In genomic region chr3:172746476-172746875, GRCh38 we compare ENCODE assay signal across 21 cellular contexts. TPM values are rescaled to one million over a fixed set of nuclear protein-coding genes. Genes with fewer than 3 reads are reported as not detected.
DNase-seq lines count a peak whose midpoint lies in the region; ATAC-seq lines count a peak whose summit lies in the region.
"Had no signal": no experiment of that assay in that cellular context is flagged by ENCODE, and none has a peak within 500 bp of the region (broad histone marks: within the 10 kb centered on the region; RNA-seq: fewer than 3 reads in every experiment).

No MANE protein-coding gene starts in this region.

- H3K27me3 Mint-ChIP-seq in memory B cell: no peaks in the 10 kb centered on the region
- no peaks in the 10 kb centered on the region for H3K27me3 Mint-ChIP-seq in stimulated activated naive B cell treated with anti-CD40 and anti-IgM and Interleukin-4, amounts not matched to agents 10 μg/mL and 1 μg/mL and 100 μg/mL, for 72 hours
- H3K27me3 Mint-ChIP-seq: activated T-cell treated with anti-CD3 and anti-CD28 coated beads, Interleukin-2, amount 50 U/mL, for 24 hours; dendritic cell treated with granulocyte-macrophage colony-stimulating factor and Interleukin-4, amounts not matched to agents 40 ng/mL and 50 ng/mL, for 4 days; stimulated activated naive CD8-positive, alpha-beta T cell treated with anti-CD3 and anti-CD28 coated beads, Interleukin-15, Interleukin-2, amounts not matched to agents 100 ng/mL and 50 ng/mL, for 24 hours had no signal

- no peaks in the 10 kb centered on the region for H3K36me3 Mint-ChIP-seq in memory B cell
- no peaks in the 10 kb centered on the region for H3K36me3 Mint-ChIP-seq in stimulated activated naive B cell treated with anti-CD40 and anti-IgM and Interleukin-4, amounts not matched to agents 10 μg/mL and 1 μg/mL and 100 μg/mL, for 72 hours
- H3K36me3 Mint-ChIP-seq: activated CD4-positive, alpha-beta memory T cell treated with anti-CD3 and anti-CD28 coated beads for 36 hours had no signal

- ATAC-seq in memory B cell (ENCODE audit: low read depth) (no peak), GM18858 (IDR thresholded peaks at IDR 0.05; ENCODE audit: unreplicated experiment) (no peak), HG02870 (IDR thresholded peaks at IDR 0.05; ENCODE audit: unreplicated experiment) (no peak)
- no peak for ATAC-seq in stimulated activated naive B cell treated with anti-CD40 and anti-IgM and Interleukin-4, amounts not matched to agents 10 μg/mL and 1 μg/mL and 100 μg/mL, for 72 hours (replicated peaks)
- ATAC-seq: gastroesophageal sphincter, left lung, upper lobe of right lung had no signal

- peak overlapping the region; percentile 22 for H3K27ac Mint-ChIP-seq in memory B cell
- no peak overlapping the region for H3K27ac Mint-ChIP-seq in stimulated activated naive B cell treated with anti-CD40 and anti-IgM and Interleukin-4, amounts not matched to agents 10 μg/mL and 1 μg/mL and 100 μg/mL, for 72 hours
- H3K27ac Mint-ChIP-seq: activated CD4-positive, alpha-beta memory T cell treated with anti-CD3 and anti-CD28 coated beads for 36 hours; activated T-cell treated with anti-CD3 and anti-CD28 coated beads, Interleukin-2, amount 50 U/mL, for 24 hours; dendritic cell treated with granulocyte-macrophage colony-stimulating factor and Interleukin-4, amounts not matched to agents 40 ng/mL and 50 ng/mL, for 4 days; stimulated activated naive CD8-positive, alpha-beta T cell treated with anti-CD3 and anti-CD28 coated beads, Interleukin-15, Interleukin-2, amounts not matched to agents 100 ng/mL and 50 ng/mL, for 24 hours had no signal

- no peak overlapping the region for H3K4me3 Mint-ChIP-seq in memory B cell
- H3K4me3 Mint-ChIP-seq in stimulated activated naive B cell treated with anti-CD40 and anti-IgM and Interleukin-4, amounts not matched to agents 10 μg/mL and 1 μg/mL and 100 μg/mL, for 72 hours: no peak overlapping the region
- H3K4me3 Mint-ChIP-seq: activated CD4-positive, alpha-beta memory T cell treated with anti-CD3 and anti-CD28 coated beads for 36 hours; activated T-cell treated with anti-CD3 and anti-CD28 coated beads, Interleukin-2, amount 50 U/mL, for 24 hours; dendritic cell treated with granulocyte-macrophage colony-stimulating factor and Interleukin-4, amounts not matched to agents 40 ng/mL and 50 ng/mL, for 4 days; stimulated activated naive CD8-positive, alpha-beta T cell treated with anti-CD3 and anti-CD28 coated beads, Interleukin-15, Interleukin-2, amounts not matched to agents 100 ng/mL and 50 ng/mL, for 24 hours had no signal

- DNase-seq in AG08395 (ENCODE audit: low spot score): peak; percentile 12
- peak; percentile 51 for DNase-seq in HT1080 (ENCODE audit: low read depth)
- peak; percentile 45 for DNase-seq in astrocyte of the hippocampus (ENCODE audit: low read depth, low spot score)
- no peak for DNase-seq in memory B cell (ENCODE audit: low spot score in 2 of 2)
- no peak for DNase-seq in stimulated activated naive B cell treated with anti-CD40 and anti-IgM and Interleukin-4, amounts not matched to agents 10 μg/mL and 1 μg/mL and 100 μg/mL, for 72 hours
- DNase-seq in hypothalamus (lab: John Stamatoyannopoulos, UW): no peak
- DNase-seq: activated CD4-positive, alpha-beta memory T cell treated with anti-CD3 and anti-CD28 coated beads for 36 hours; activated naive CD4-positive, alpha-beta T cell treated with anti-CD3 and anti-CD28 coated beads, Interleukin-2, amount 50 U/mL, for 16 hours; activated T-cell treated with anti-CD3 and anti-CD28 coated beads, Interleukin-2, amount 50 U/mL, for 24 hours; Kasumi-1; left lung; NCI-H1417 treated with DMSO at 0.1 percent for 48 hours; NCI-H2171 treated with DMSO at 0.1 percent for 48 hours; sigmoid colon; stimulated activated CD4-positive, alpha-beta T cell treated with anti-CD3 and anti-CD28 coated beads, Interleukin-1b, Interleukin-23, amount 100 ng/mL, for 48 hours; upper lobe of right lung had no signal

- no peaks in the 10 kb centered on the region for H3K4me1 Mint-ChIP-seq in memory B cell
- H3K4me1 Mint-ChIP-seq in stimulated activated naive B cell treated with anti-CD40 and anti-IgM and Interleukin-4, amounts not matched to agents 10 μg/mL and 1 μg/mL and 100 μg/mL, for 72 hours: peaks cover 2 to 3% of the 10 kb centered on the region in 2 donors

- H3K9me3 Mint-ChIP-seq in memory B cell: no peaks in the 10 kb centered on the region
- H3K9me3 Mint-ChIP-seq in stimulated activated naive B cell treated with anti-CD40 and anti-IgM and Interleukin-4, amounts not matched to agents 10 μg/mL and 1 μg/mL and 100 μg/mL, for 72 hours: no peaks in the 10 kb centered on the region
- H3K9me3 Mint-ChIP-seq: activated CD4-positive, alpha-beta memory T cell treated with anti-CD3 and anti-CD28 coated beads for 36 hours; activated T-cell treated with anti-CD3 and anti-CD28 coated beads, Interleukin-2, amount 50 U/mL, for 24 hours; dendritic cell treated with granulocyte-macrophage colony-stimulating factor and Interleukin-4, amounts not matched to agents 40 ng/mL and 50 ng/mL, for 4 days; stimulated activated naive CD8-positive, alpha-beta T cell treated with anti-CD3 and anti-CD28 coated beads, Interleukin-15, Interleukin-2, amounts not matched to agents 100 ng/mL and 50 ng/mL, for 24 hours had no signal

RNA-seq across cellular contexts. Expression of gene ECT2, which starts 4.0 kb away (rescaled TPM):
- 102 and 114 TPM in 2 replicates for total RNA-seq in HT1080 (2014; rRNA removed; shearing (Covaris generic))
- 119 and 145 TPM in 2 replicates for polyA plus RNA-seq in HT1080 (2015; cell fraction: cytosol; rRNA removed)
- polyA plus RNA-seq in HT1080 (2015; cell fraction: nucleus; rRNA removed): 242 and 285 TPM in 2 replicates

RNA-seq across cellular contexts. Expression of gene NCEH1, which starts 35.6 kb away (rescaled TPM):
- total RNA-seq in HT1080 (2014; rRNA removed; shearing (Covaris generic)): 49.9 and 72.2 TPM in 2 replicates
- polyA plus RNA-seq in HT1080 (2015; cell fraction: cytosol; rRNA removed): 114 and 133 TPM in 2 replicates
- polyA plus RNA-seq in HT1080 (2015; cell fraction: nucleus; rRNA removed): 152 and 161 TPM in 2 replicates

Comparison
In these comparisons a context has a peak if more than half of its experiments do, and no peak if none do; other contexts are left out.
1. DNase-seq: peak in AG08395 (single experiment), HT1080 (single experiment) and astrocyte of the hippocampus (single experiment); none in memory B cell (0 of 2), stimulated activated naive B cell treated with anti-CD40 and anti-IgM and Interleukin-4, amounts not matched to agents 10 μg/mL and 1 μg/mL and 100 μg/mL, for 72 hours (single experiment) and hypothalamus (0 of 51).